19 cellular contexts compared by ENCODE assay signal in genomic region chr15:51334011-51334426, GRCh38. TPM values are rescaled to one million over a fixed set of nuclear protein-coding genes. Genes with fewer than 3 reads are reported as not detected.
DNase-seq lines count a peak whose midpoint lies in the region; ATAC-seq and TF ChIP-seq lines count a peak whose summit lies in the region.
"Had no signal": no experiment of that assay in that cellular context is flagged by ENCODE, and none has a peak within 500 bp of the region (broad histone marks: within the 10 kb centered on the region; RNA-seq: fewer than 3 reads in every experiment).

No MANE protein-coding gene starts in this region.

- H3K27me3 ChIP-seq in Loucy (ENCODE audit: insufficient read depth, low read length, poor library complexity, severe bottlenecking) (no peaks in the 10 kb centered on the region), OCI-LY3 (ENCODE audit: low read depth, low read length) (no peaks in the 10 kb centered on the region), upper lobe of left lung (no peaks in the 10 kb centered on the region)
- H3K27me3 ChIP-seq: pancreas had no signal

- H3K4me3 ChIP-seq in Loucy (ENCODE audit: low read length, poor library complexity, severe bottlenecking) (no peak overlapping the region), OCI-LY3 (ENCODE audit: low read length) (peak overlapping the region; percentile 50; the same call in 1 of the 2 replicates), fibroblast of pulmonary artery (replicated peaks; ENCODE audit: low read depth, low read length) (no peak overlapping the region), upper lobe of left lung (no peak overlapping the region)
- H3K4me3 ChIP-seq: pancreas, skin epidermis had no signal

- peak; percentile 33 to 66 for ATAC-seq in upper lobe of left lung (ENCODE audit: low FRiP score in 2 of 2)
- no peak for ATAC-seq in GM18870 (IDR thresholded peaks at IDR 0.05; ENCODE audit: unreplicated experiment)
- ATAC-seq: HCT116, pancreas had no signal

- H3K36me3 ChIP-seq in Loucy (ENCODE audit: insufficient read depth, low read length) (no peaks in the 10 kb centered on the region), OCI-LY3 (replicated peaks; ENCODE audit: low read depth, low read length) (peaks cover 11% of the 10 kb centered on the region), upper lobe of left lung (no peaks in the 10 kb centered on the region)
- H3K36me3 ChIP-seq: pancreas had no signal

- DNase-seq in fibroblast of pulmonary artery (ENCODE audit: low read depth) (peak; percentile 53), upper lobe of left lung (peak in 1 of 2 donors; percentile 27), activated gamma-delta T cell treated with Interleukin-2 at 50 U/mL for 16 hours (no peak), UCSD-AML1 (lab: John Stamatoyannopoulos, UW; ENCODE audit: unreplicated experiment) (no peak)
- DNase-seq: activated CD4-positive, alpha-beta T cell treated with anti-CD3 and anti-CD28 coated beads for 48 hours; activated naive CD8-positive, alpha-beta T cell treated with anti-CD3 and anti-CD28 coated beads for 36 hours; head of caudate nucleus; NCI-H1436 treated with DMSO at 0.1 percent for 48 hours; NCI-H526; pancreas; stimulated activated naive CD4-positive, alpha-beta T cell treated with Interleukin-2 at 50 U/mL for 16 hours had no signal

- H3K4me2 ChIP-seq in Loucy (ENCODE audit: low read depth, low read length, poor library complexity, severe bottlenecking) (no peak overlapping the region), OCI-LY3 (ENCODE audit: low read length) (peak overlapping the region; percentile 86)

- no peaks in the 10 kb centered on the region for H3K4me1 ChIP-seq in Loucy (ENCODE audit: insufficient read depth, low read length, poor library complexity, severe bottlenecking)
- H3K4me1 ChIP-seq in OCI-LY3 (ENCODE audit: low read length): peaks cover 53% of the 10 kb centered on the region
- peaks cover 11 to 25% (median 16%) of the 10 kb centered on the region in 4 donors for H3K4me1 ChIP-seq in upper lobe of left lung

- no peaks in the 10 kb centered on the region for H3K9me2 ChIP-seq in Loucy (replicated peaks; ENCODE audit: low read depth, low read length)

- H3K79me2 ChIP-seq in Loucy (ENCODE audit: insufficient read depth, low read length) (no peaks in the 10 kb centered on the region), OCI-LY3 (ENCODE audit: low read length) (no peaks in the 10 kb centered on the region)

- H3F3A ChIP-seq in Loucy (ENCODE audit: low read depth): no peaks in the 10 kb centered on the region

- TF ChIP-seq POLR2A in upper lobe of left lung (IDR thresholded peaks at IDR 0.05): peak in 1 of 4 donors; percentile 10

- H3K9me3 ChIP-seq in Loucy (ENCODE audit: insufficient read depth, low read depth, low read length): no peaks in the 10 kb centered on the region
- H3K9me3 ChIP-seq in OCI-LY3 (ENCODE audit: insufficient read depth, low read length): peaks cover 13% of the 10 kb centered on the region; the same call in 1 of the 2 replicates
- H3K9me3 ChIP-seq in upper lobe of left lung: no peaks in the 10 kb centered on the region
- H3K9me3 ChIP-seq: pancreas had no signal

- WGBS in upper lobe of left lung, 2 donors: 10% methylated on average over 2 of the region's 2 CpGs

- H4K20me1 ChIP-seq in Loucy (ENCODE audit: insufficient read depth, low read length, poor library complexity, severe bottlenecking): no peaks in the 10 kb centered on the region
- no peaks in the 10 kb centered on the region for H4K20me1 ChIP-seq in OCI-LY3 (ENCODE audit: insufficient read depth, low read length)

- H2AFZ ChIP-seq in Loucy (ENCODE audit: low read length) (peak overlapping the region; percentile 7; the same call in 1 of the 2 replicates), OCI-LY3 (ENCODE audit: low read depth, low read length) (peak overlapping the region; percentile 57)

- no peak overlapping the region for H3K9ac ChIP-seq in Loucy (ENCODE audit: low read depth, low read length, poor library complexity, severe bottlenecking)
- no peak overlapping the region; the same call in 1 of the 2 replicates for H3K9ac ChIP-seq in OCI-LY3 (ENCODE audit: low read length)

- TF ChIP-seq EP300 in upper lobe of left lung (IDR thresholded peaks at IDR 0.05): no peak

- no peak for TF ChIP-seq CTCF in Loucy (conservative IDR thresholded peaks at IDR 0.05; ENCODE audit: low read length)
- TF ChIP-seq CTCF in OCI-LY3 (IDR thresholded peaks at IDR 0.05; ENCODE audit: low read depth, low read length): no peak
- no peak for TF ChIP-seq CTCF in fibroblast of pulmonary artery (IDR thresholded peaks at IDR 0.05; ENCODE audit: low read length, missing control alignments)
- no peak for TF ChIP-seq CTCF in upper lobe of left lung (IDR thresholded peaks at IDR 0.05)

- H3K27ac ChIP-seq in OCI-LY3 (ENCODE audit: low read length): peak overlapping the region; percentile 83
- H3K27ac ChIP-seq in upper lobe of left lung: peak overlapping the region in 2 of 4 donors; percentile 4 to 7
- H3K27ac ChIP-seq: pancreas had no signal

RNA-seq across cellular contexts. Expression of gene CYP19A1, which starts 4.4 kb away (rescaled TPM):
- 1 to 10 TPM in 2 of 6 donors, under 1 TPM in 2, not detected in 2; 0.52 to 8.4 (median 1.0) TPM for total RNA-seq in upper lobe of left lung
- total RNA-seq: activated naive CD8-positive, alpha-beta T cell treated with anti-CD3 and anti-CD28 coated beads for 36 hours; bronchial epithelial cell; kidney epithelial cell had no signal

RNA-seq across cellular contexts. Expression of gene GLDN, which starts 7.4 kb away (rescaled TPM):
- 10 to 100 TPM; 21.3 to 84.2 (median 46.5) TPM for total RNA-seq in upper lobe of left lung
- total RNA-seq: activated naive CD8-positive, alpha-beta T cell treated with anti-CD3 and anti-CD28 coated beads for 36 hours; kidney epithelial cell; T-helper 2 cell treated with Interferon-gamma antibody and Interleukin-4, amounts not matched to agents 100 ng/mL and 5 ng/mL, for 36 hours had no signal
